In genomic region chr5:180803181-180804128, GRCh38 we compare ENCODE assay signal across 1 cellular context.
TF ChIP-seq lines count a peak whose summit lies in the region.

No MANE protein-coding gene starts in this region.

TF ChIP-seq in A549, 52 proteins besides CTCF, POLR2A, EP300 and RAD21 (continued from another document):
- TF ChIP-seq REST (IDR thresholded peaks at IDR 0.05) (no peak), RARB (CRISPR knock-in tag; IDR thresholded peaks at IDR 0.05) (no peak), ZFP36 (IDR thresholded peaks at IDR 0.05; ENCODE audit: borderline replicate concordance, partially characterized antibody) (no peak), CHD2 (IDR thresholded peaks at IDR 0.05; ENCODE audit: low read length, partially characterized antibody) (no peak), BHLHE40 (IDR thresholded peaks at IDR 0.05; ENCODE audit: low read depth, low read length) (no peak), CBX8 (IDR thresholded peaks at IDR 0.05) (no peak), CEBPB (IDR thresholded peaks at IDR 0.05) (no peak)
TF ChIP-seq in A549: peak in this region for 0.
